In genomic region chr17:20464854-20465414, GRCh38 we compare ENCODE assay signal across 11 cellular contexts. TPM values are rescaled to one million over a fixed set of nuclear protein-coding genes. Genes with fewer than 3 reads are reported as not detected.
A peak's percentile ranks its signal among the peaks of the same experiment; 100 is the strongest.
DNase-seq lines count a peak whose midpoint lies in the region; ATAC-seq, FAIRE-seq and TF ChIP-seq lines count a peak whose summit lies in the region.
"Not testable (repeated sequence)": the region's sequence is repeated elsewhere in the genome, so short reads cannot be mapped to it uniquely, and the experiment has no call there.
"Had no signal": no experiment of that assay in that cellular context is flagged by ENCODE, and none has a peak within 500 bp of the region (broad histone marks: within the 10 kb centered on the region; RNA-seq: fewer than 3 reads in every experiment).

No MANE protein-coding gene starts in this region.

- H3K36me3 ChIP-seq in adrenal gland (replicated peaks in 1 of 2); endodermal cell (ENCODE audit: control insufficient read depth, insufficient read depth, low read length); small intestine (ENCODE audit: control insufficient read depth in 2 of 2, insufficient read depth in 2 of 2, low read length in 2 of 2): not testable (repeated sequence)

- ATAC-seq in Right ventricle myocardium superior (ENCODE audit: poor library complexity): peak; percentile 75
- ATAC-seq in left colon: peak; percentile 51

- not testable (repeated sequence) for H3K9me3 ChIP-seq in adrenal gland (replicated peaks in 1 of 3); endodermal cell (ENCODE audit: control insufficient read depth, low read length); small intestine (ENCODE audit: control insufficient read depth, low read depth)

- H3K9ac ChIP-seq in endodermal cell (ENCODE audit: extremely low read depth, low read length, poor library complexity, severe bottlenecking): not testable (repeated sequence)

- WGBS in adrenal gland, 4 donors: 54 to 57% methylated on average over 5 of the region's 9 CpGs; no CpG with 5 or more reads in 2 of the 4 donors
- no CpG with 5 or more reads among the region's 9 CpGs for WGBS in endodermal cell (ENCODE audit: insufficient coverage in 1 of 2, insufficient read length in 1 of 2), 2 experiments
- WGBS in small intestine, 3 donors: 20 to 56% methylated on average over 2 to 5 of the region's 9 CpGs; no CpG with 5 or more reads in 1 of the 3 donors

- H3K27ac Mint-ChIP-seq in endodermal cell: not testable (repeated sequence)

- H3K4me1 Mint-ChIP-seq in endodermal cell: not testable (repeated sequence)

- H3K36me3 Mint-ChIP-seq in endodermal cell (ENCODE audit: low read depth): not testable (repeated sequence)

- in situ Hi-C loops in G401 (cut with HindIII; ENCODE audit: low sequenced_read_pairs): not testable (repeated sequence)

- DNase-seq in G401 (ENCODE audit: low spot score) (peak; percentile 14), adrenal gland (peak; percentile 16 to 61 (median 36)), endodermal cell (peak; percentile 24), mucosa of gallbladder (ENCODE audit: low spot score) (peak; percentile 41), small intestine (peak; percentile 10)
- DNase-seq in Right ventricle myocardium superior, left colon: not testable (repeated sequence)

- H3K4me3 Mint-ChIP-seq in endodermal cell: not testable (repeated sequence)

- H3K4me3 ChIP-seq in adrenal gland; endodermal cell (ENCODE audit: low read length); small intestine (ENCODE audit: low read depth in 1 of 2, low read length in 2 of 2): not testable (repeated sequence)

- intact Hi-C loops in adrenal gland (cut with DNase I); Right ventricle myocardium superior (cut with DNase I); left colon (cut with DNase I, micrococcal nuclease): not testable (repeated sequence)

- not testable (repeated sequence) for H3K27ac ChIP-seq in adrenal gland; endodermal cell (ENCODE audit: low read depth, low read length); small intestine (ENCODE audit: low read depth in 1 of 2, low read length in 1 of 2)

- not testable (repeated sequence) for H3K9me3 Mint-ChIP-seq in endodermal cell

- not testable (repeated sequence) for H3K27me3 ChIP-seq in adrenal gland; endodermal cell (ENCODE audit: control insufficient read depth, insufficient read depth, low read length, poor library complexity, severe bottlenecking); small intestine (ENCODE audit: control insufficient read depth in 2 of 2, insufficient read depth in 2 of 2, low read length in 2 of 2)

- not testable (repeated sequence) for TF ChIP-seq CTCF in adrenal gland (IDR thresholded peaks at IDR 0.05); endodermal cell (conservative IDR thresholded peaks at IDR 0.05)

- not testable (repeated sequence) for H3K4me1 ChIP-seq in adrenal gland (replicated peaks in 1 of 2); endodermal cell (ENCODE audit: control insufficient read depth, insufficient read depth, low read length); small intestine (ENCODE audit: control insufficient read depth in 2 of 2, insufficient read depth in 1 of 2, low read depth in 1 of 2, low read length in 1 of 2)

- H3K27me3 Mint-ChIP-seq in endodermal cell (ENCODE audit: insufficient read depth): not testable (repeated sequence)

- not testable (repeated sequence) for TF ChIP-seq POLR2A in adrenal gland (IDR thresholded peaks at IDR 0.05)

- not testable (repeated sequence) for FAIRE-seq in small intestine (lab: Jason Lieb, UNC)

RNA-seq across cellular contexts. Expression of gene LGALS9B, which starts 2.4 kb away (rescaled TPM):
- not detected in 2 replicates for total RNA-seq in G401 (2014; rRNA removed; shearing (Covaris generic))
- total RNA-seq in adrenal gland: not detected
- polyA plus RNA-seq in adrenal gland: under 1 TPM in 1 of 3 donors, not detected in 2; 0.10 TPM
- total RNA-seq in endodermal cell: not detected
- not detected for polyA plus RNA-seq in endodermal cell (2013, experiment 1 of 2)
- not detected for polyA plus RNA-seq in endodermal cell (2013, experiment 2 of 2)
- not detected for total RNA-seq in Right ventricle myocardium superior
- total RNA-seq in left colon: 10 to 100 TPM; 35.5 to 46.2 TPM
- total RNA-seq in mucosa of gallbladder: 10.9 TPM
- polyA plus RNA-seq in small intestine: 1 to 10 TPM in 2 of 3 donors, not detected in 1; 1.9 to 5.7 TPM
- total RNA-seq: Caco-2; CD8-positive, alpha-beta memory T cell; H1; HT-29 had no signal
- polyA plus RNA-seq: CD8-positive, alpha-beta memory T cell; H1 had no signal
